ENCODE assay signal across 16 cellular contexts in genomic region chr2:26542194-26542455, GRCh38.
DNase-seq lines count a peak whose midpoint lies in the region; ATAC-seq and TF ChIP-seq lines count a peak whose summit lies in the region.
"Had no signal": no experiment of that assay in that cellular context is flagged by ENCODE, and none has a peak within 500 bp of the region (broad histone marks: within the 10 kb centered on the region; RNA-seq: fewer than 3 reads in every experiment).

No MANE protein-coding gene starts in this region.

- CTCF ChIA-PET in Caco-2 (lab: Charles Lee) = interaction anchor here (1.4 to 2.1 kb wide), 2 partner anchors 14 to 36 kb away, joined by 3 to 8 read pairs; no protein-coding TSS in a partner anchor

- no peaks in the 10 kb centered on the region for H3K4me1 ChIP-seq in Caco-2
- H3K4me1 ChIP-seq: foreskin keratinocyte had no signal

- no peak overlapping the region for H3K27ac Mint-ChIP-seq in Caco-2 (ENCODE audit: unreplicated experiment)

- no peak overlapping the region for H3K4me3 ChIP-seq in Caco-2 (ENCODE audit: low read depth, low read length)

- H3K4me3 Mint-ChIP-seq in Caco-2 (ENCODE audit: unreplicated experiment) = no peak overlapping the region
- H3K4me3 Mint-ChIP-seq: H9, nephron had no signal

- no peak for TF ChIP-seq CTCF in Caco-2 (IDR thresholded peaks at IDR 0.05; ENCODE audit: insufficient read depth in 1 of 2, low read depth in 1 of 2, low read length in 1 of 2, severe bottlenecking in 1 of 2, unreplicated experiment in 1 of 2)
- TF ChIP-seq CTCF in GM13976 (IDR thresholded peaks at IDR 0.05; ENCODE audit: borderline replicate concordance, control extremely low read depth, extremely low read depth, insufficient read depth, missing control alignments) = no peak

- H3K36me3 ChIP-seq in Caco-2 (ENCODE audit: control insufficient read depth, insufficient read depth, low read length) = no peaks in the 10 kb centered on the region

- no TSS peak for BruUV-seq in Caco-2 (replicated peaks; lab: Mats Ljungman, UMichigan)

- H3K9me3 ChIP-seq in Caco-2 = no peaks in the 10 kb centered on the region

- no peaks in the 10 kb centered on the region for H3K9me3 Mint-ChIP-seq in Caco-2 (ENCODE audit: unreplicated experiment)
- H3K9me3 Mint-ChIP-seq: H9, nephron had no signal

- intact Hi-C loops in left colon (cut with DNase I, micrococcal nuclease) (no loop called here), Caco-2 (cut with micrococcal nuclease; ENCODE audit: unreplicated experiment) (no loop called here)

- peaks cover 6% of the 10 kb centered on the region for H3K27me3 Mint-ChIP-seq in Caco-2 (ENCODE audit: insufficient read depth, unreplicated experiment)

- in situ Hi-C loops in GM13976 (cut with MboI; ENCODE audit: low sequenced_read_pairs, unreplicated experiment) = no loop called here

- no peaks in the 10 kb centered on the region for H3K27me3 ChIP-seq in Caco-2 (replicated peaks; ENCODE audit: control insufficient read depth, insufficient read depth, low read length)

- DNase-seq in COLO668 (lab: John Stamatoyannopoulos, UW; ENCODE audit: unreplicated experiment) = peak; percentile 76
- peak; percentile 91 for DNase-seq in NCI-H1092 treated with DMSO at 0.1 percent for 48 hours (lab: John Stamatoyannopoulos, UW)
- DNase-seq in NCI-H345 (lab: John Stamatoyannopoulos, UW) = peak; percentile 86
- peak; percentile 28 to 37 for DNase-seq in left colon
- DNase-seq in Caco-2 = no peak
- DNase-seq in activated CD4-positive, CD25-positive, alpha-beta regulatory T cell treated with anti-CD3 and anti-CD28 coated beads, Interleukin-2, amount 50 U/mL, for 72 hours = no peak
- DNase-seq in T1000 (lab: John Stamatoyannopoulos, UW) = no peak
- DNase-seq in GM13976 (ENCODE audit: low spot score) = no peak
- DNase-seq: activated CD4-positive, alpha-beta T cell treated with anti-CD3 and anti-CD28 coated beads for 48 hours; activated gamma-delta T cell; DMS 273 treated with DMSO at 0.1 percent for 48 hours; foreskin keratinocyte; H9; hippocampal formation; stimulated activated CD4-positive, alpha-beta T cell treated with anti-CD3 and anti-CD28 coated beads, Interleukin-4, amount 100 ng/mL, for 24 hours had no signal

- POLR2A ChIA-PET in Caco-2 (lab: Charles Lee) = no interaction called here

- ATAC-seq in left colon = peak; percentile 73
- ATAC-seq: foreskin keratinocyte had no signal

- no peaks in the 10 kb centered on the region for H3K36me3 Mint-ChIP-seq in Caco-2 (ENCODE audit: insufficient read depth, unreplicated experiment)

- no peaks in the 10 kb centered on the region for H3K4me1 Mint-ChIP-seq in Caco-2 (ENCODE audit: low read depth, unreplicated experiment)

Comparison
In these comparisons a context has a peak if more than half of its experiments do, and no peak if none do; other contexts are left out.
1. DNase-seq: peak in COLO668 (single experiment), NCI-H1092 treated with DMSO at 0.1 percent for 48 hours (single experiment), NCI-H345 (single experiment) and left colon (2 of 2); none in Caco-2 (0 of 2), activated CD4-positive, CD25-positive, alpha-beta regulatory T cell treated with anti-CD3 and anti-CD28 coated beads, Interleukin-2, amount 50 U/mL, for 72 hours (single experiment), T1000 (single experiment) and GM13976 (single experiment).